ENCODE assay signal across 23 cellular contexts in the genomic region with DNA sequence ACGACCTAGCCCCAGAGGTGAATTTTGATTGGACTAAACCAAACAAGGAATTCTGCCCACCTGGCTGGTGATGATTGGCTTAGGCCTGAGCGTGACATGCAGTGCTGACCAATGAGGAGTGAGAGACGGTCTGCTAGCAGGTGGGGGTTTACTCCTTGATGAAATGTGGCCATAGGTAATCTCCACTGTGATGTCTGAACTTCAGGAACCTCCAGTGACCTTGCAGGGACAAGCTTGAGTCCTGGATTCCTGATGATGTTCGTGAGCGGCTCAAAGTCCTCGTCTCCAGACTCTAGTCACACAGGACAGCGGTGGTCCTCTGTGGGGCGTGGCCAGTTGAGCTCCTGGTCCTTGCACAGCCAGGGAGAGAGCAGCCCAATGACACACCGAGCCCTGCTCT. TPM values are rescaled to one million over a fixed set of nuclear protein-coding genes. Genes with fewer than 3 reads are reported as not detected.
DNase-seq lines count a peak whose midpoint lies in the region; FAIRE-seq and TF ChIP-seq lines count a peak whose summit lies in the region.
"Had no signal": no experiment of that assay in that cellular context is flagged by ENCODE, and none has a peak within 500 bp of the region (broad histone marks: within the 10 kb centered on the region; RNA-seq: fewer than 3 reads in every experiment).

No MANE protein-coding gene starts in this region.

- H2BK120ac ChIP-seq in H9 (ENCODE audit: low read depth, low read length, poor library complexity, severe bottlenecking) (no peak overlapping the region), H1 (replicated peaks; ENCODE audit: low read depth, low read length) (no peak overlapping the region)

- H2BK5ac ChIP-seq in H9 (ENCODE audit: insufficient read length, low read length) (no peak overlapping the region), H1 (ENCODE audit: low read depth, low read length) (no peak overlapping the region)

- no peak for TF ChIP-seq RAD21 in H1 (IDR thresholded peaks at IDR 0.05 in 1 of 2, conservative IDR thresholded peaks at IDR 0.05 in 1 of 2; ENCODE audit: low read depth in 2 of 2, low read length in 2 of 2)

- no peak for FAIRE-seq in H1 (lab: Jason Lieb, UNC)
- FAIRE-seq: HTR-8/SVneo had no signal

- H3K27ac ChIP-seq in H9 (ENCODE audit: insufficient read length, low read depth, low read length) (no peak overlapping the region), H1 (ENCODE audit: low read depth, low read length) (no peak overlapping the region), testis (no peak overlapping the region)
- H3K27ac ChIP-seq: BLaER1 treated with 17β-estradiol and CSF1 and Interleukin-3, amounts not matched to agents 10 nM and 100 nM had no signal

- H3K23ac ChIP-seq in H9 (ENCODE audit: insufficient read length, low read depth, low read length) = no peak overlapping the region
- H3K23ac ChIP-seq in H1 (ENCODE audit: insufficient read length) = no peak overlapping the region

- H3K4me3 Mint-ChIP-seq in H9 = no peak overlapping the region
- H3K4me3 Mint-ChIP-seq in activated naive CD4-positive, alpha-beta T cell treated with anti-CD3 and anti-CD28 coated beads, Interleukin-2, amount 10 ng/mL, durations not matched to agents 7 days and 5 days = no peak overlapping the region
- H3K4me3 Mint-ChIP-seq: CD4-positive, alpha-beta memory T cell had no signal

- H3K9ac ChIP-seq in H9 (ENCODE audit: extremely low read depth, insufficient read length, low read length) (no peak overlapping the region), H1 (replicated peaks in 1 of 4; ENCODE audit: extremely low read depth in 1 of 4, low read depth in 3 of 4, low read length in 3 of 4) (no peak overlapping the region)
- H3K9ac ChIP-seq: BLaER1 treated with 17β-estradiol and CSF1 and Interleukin-3, amounts not matched to agents 10 nM and 100 nM had no signal

- H2BK20ac ChIP-seq in H9 (ENCODE audit: low read depth, low read length, poor library complexity, severe bottlenecking) (no peak overlapping the region), H1 (ENCODE audit: low read length) (no peak overlapping the region)

- TF ChIP-seq CTCF in H9 (conservative IDR thresholded peaks at IDR 0.05) (no peak), H1 (IDR thresholded peaks at IDR 0.05; ENCODE audit: control extremely low read depth in 1 of 3, insufficient read depth in 1 of 3, low read depth in 1 of 3, low read length in 3 of 3) (no peak), testis (IDR thresholded peaks at IDR 0.05) (no peak)

- POLR2A ChIA-PET in H1 (lab: Charles Lee; ENCODE audit: partially characterized antibody) = no interaction called here

- H3K56ac ChIP-seq in H9 (ENCODE audit: insufficient read length, low read depth, low read length) (no peak overlapping the region), H1 (replicated peaks; ENCODE audit: insufficient read length, low read depth, low read length) (no peak overlapping the region)

- H3K9me3 ChIP-seq in H9 (ENCODE audit: control insufficient read depth, low read depth, low read length) (no peaks in the 10 kb centered on the region), H1 (ENCODE audit: insufficient read depth in 2 of 2, low read depth in 1 of 2, low read length in 1 of 2) (no peaks in the 10 kb centered on the region), testis (no peaks in the 10 kb centered on the region)
- H3K9me3 ChIP-seq: Caco-2 had no signal

- H3K79me1 ChIP-seq in H9 (ENCODE audit: insufficient read depth, low read depth, low read length, poor library complexity, severe bottlenecking) (no peaks in the 10 kb centered on the region), H1 (ENCODE audit: low read depth, low read length) (no peaks in the 10 kb centered on the region)

- intact Hi-C loops in testis (cut with DNase I; ENCODE audit: low total_unique reads) = no loop called here

- peaks cover 10 to 12% of the 10 kb centered on the region in 2 experiments for H3K4me1 Mint-ChIP-seq in H9
- H3K4me1 Mint-ChIP-seq in activated naive CD4-positive, alpha-beta T cell treated with anti-CD3 and anti-CD28 coated beads, Interleukin-2, amount 10 ng/mL, durations not matched to agents 7 days and 5 days = no peaks in the 10 kb centered on the region

- no peak overlapping the region for H3K4me2 ChIP-seq in H9 (ENCODE audit: insufficient read depth, insufficient read length, low read length)
- no peak overlapping the region for H3K4me2 ChIP-seq in H1 (ENCODE audit: insufficient read depth in 1 of 2, low read depth in 2 of 2, low read length in 2 of 2)
- H3K4me2 ChIP-seq: BLaER1 treated with 17β-estradiol and CSF1 and Interleukin-3, amounts not matched to agents 10 nM and 100 nM had no signal

- no CpG with 5 or more reads among the region's 9 CpGs for WGBS in H9 (ENCODE audit: extremely low coverage, insufficient read length, low lambda C conversion rate)
- WGBS in H1 (ENCODE audit: extremely low coverage in 1 of 2, insufficient coverage in 1 of 2, insufficient read length in 1 of 2, insufficient replicate concordance in 2 of 2, low coverage in 1 of 2, low lambda C conversion rate in 2 of 2, missing lambda C conversion rate in 1 of 2), 2 experiments = 88% methylated on average over 9 of the region's 9 CpGs; no CpG with 5 or more reads in 1 of the 2 experiments
- 68 to 70% methylated on average over 9 of the region's 9 CpGs for WGBS in testis, 2 donors

- H3K36me3 ChIP-seq in H1 (ENCODE audit: control insufficient read depth in 2 of 4, insufficient read depth in 4 of 4, low read length in 3 of 4) = no peaks in the 10 kb centered on the region
- H3K36me3 ChIP-seq in testis (ENCODE audit: low read depth, missing control alignments) = no peaks in the 10 kb centered on the region
- H3K36me3 ChIP-seq: BLaER1 treated with 17β-estradiol and CSF1 and Interleukin-3, amounts not matched to agents 10 nM and 100 nM had no signal

- CTCF ChIA-PET in H1 (lab: Charles Lee; ENCODE audit: partially characterized antibody) = interaction anchor here (0.7 to 2.3 kb wide), 3 partner anchors 11 to 119 kb away, joined by 3 to 12 read pairs (median 3); no protein-coding TSS in a partner anchor
- CTCF ChIA-PET in activated naive CD4-positive, alpha-beta T cell treated with anti-CD3 and anti-CD28 coated beads, Interleukin-2, amount 10 ng/mL, durations not matched to agents 7 days and 5 days (lab: Charles Lee) = no interaction called here

- H3K18ac ChIP-seq in H9 (ENCODE audit: insufficient read length, low read depth, low read length) (no peak overlapping the region), H1 (ENCODE audit: extremely low read depth, low read length) (no peak overlapping the region)

- H3K9me3 Mint-ChIP-seq in H9 = no peaks in the 10 kb centered on the region; a peak in 1 of 5 replicates
- no peaks in the 10 kb centered on the region for H3K9me3 Mint-ChIP-seq in activated naive CD4-positive, alpha-beta T cell treated with anti-CD3 and anti-CD28 coated beads, Interleukin-2, amount 10 ng/mL, durations not matched to agents 7 days and 5 days
- H3K9me3 Mint-ChIP-seq: CD4-positive, alpha-beta memory T cell had no signal

- no peak overlapping the region for H4K8ac ChIP-seq in H9 (replicated peaks; ENCODE audit: insufficient read length, low read depth, low read length)
- H4K8ac ChIP-seq in H1 (ENCODE audit: extremely low read depth, insufficient read depth, low read length) = no peak overlapping the region

- no peaks in the 10 kb centered on the region for H3K36me3 Mint-ChIP-seq in H9 (ENCODE audit: insufficient read depth in 1 of 3, low read depth in 3 of 3)
- no peaks in the 10 kb centered on the region for H3K36me3 Mint-ChIP-seq in activated naive CD4-positive, alpha-beta T cell treated with anti-CD3 and anti-CD28 coated beads, Interleukin-2, amount 10 ng/mL, durations not matched to agents 7 days and 5 days
- H3K36me3 Mint-ChIP-seq: CD4-positive, alpha-beta memory T cell had no signal

- DNase-seq in NCI-H82 (lab: John Stamatoyannopoulos, UW) (peak; percentile 26), NCI-H82 treated with DMSO at 0.1 percent for 48 hours (lab: John Stamatoyannopoulos, UW; ENCODE audit: unreplicated experiment) (no peak), H9 (peak; percentile 36), H1 (ENCODE audit: low read depth in 1 of 2, low spot score in 2 of 2) (peak in 1 of 2 experiments; percentile 37), testis (peak; percentile 64), amniotic stem cell (lab: John Stamatoyannopoulos, UW) (no peak)
- DNase-seq in activated naive CD4-positive, alpha-beta T cell treated with anti-CD3 and anti-CD28 coated beads, Interleukin-2, amount 10 ng/mL, durations not matched to agents 7 days and 5 days = no peak
- DNase-seq: 8988T; Caco-2; CD4-positive, alpha-beta memory T cell; DMS 273 treated with DMSO at 0.1 percent for 48 hours; DMS79 treated with DMSO at 0.1 percent for 48 hours; IMR-90; NCI-H1105 treated with DMSO at 0.1 percent for 48 hours; NCI-H1694 treated with DMSO at 0.1 percent for 48 hours; NCI-H2081 treated with DMSO at 0.1 percent for 48 hours; NCI-H2171 treated with DMSO at 0.1 percent for 48 hours; NCI-H524 treated with DMSO at 0.1 percent for 48 hours; OCI-M1; Right ventricle myocardium superior had no signal

- H3K27me3 ChIP-seq in H9 (ENCODE audit: insufficient read depth, low read length) (peaks cover under 1% of the 10 kb centered on the region; the same call in 1 of the 2 replicates), H1 (replicated peaks in 1 of 4; ENCODE audit: control insufficient read depth in 3 of 4, extremely low read depth in 1 of 4, insufficient read depth in 3 of 4, low read length in 3 of 4) (peaks cover under 1 to 24% (median 20%) of the 10 kb centered on the region in 4 experiments), testis (no peaks in the 10 kb centered on the region)

- H2AK5ac ChIP-seq in H9 (ENCODE audit: insufficient read length, low read length) (no peak overlapping the region), H1 (ENCODE audit: low read depth, low read length) (no peak overlapping the region)

- H3K4me1 ChIP-seq in H9 (ENCODE audit: insufficient read depth, low read length) (no peaks in the 10 kb centered on the region; the same call in 1 of the 2 replicates), H1 (replicated peaks in 1 of 4; ENCODE audit: control insufficient read depth in 3 of 4, insufficient read depth in 4 of 4, low read length in 3 of 4) (peaks cover 0 to 9% (median 4%) of the 10 kb centered on the region in 4 experiments; a peak in 5 of 7 replicates), testis (no peaks in the 10 kb centered on the region)
- H3K4me1 ChIP-seq: BLaER1 treated with 17β-estradiol and CSF1 and Interleukin-3, amounts not matched to agents 10 nM and 100 nM had no signal

- H3K4ac ChIP-seq in H9 (ENCODE audit: low read depth, low read length) (no peak overlapping the region), H1 (replicated peaks; ENCODE audit: insufficient read length, low read depth, low read length) (no peak overlapping the region)

- H4K5ac ChIP-seq in H9 (ENCODE audit: insufficient read length, low read depth, low read length) (no peak overlapping the region), H1 (ENCODE audit: insufficient read length, low read depth, low read length) (no peak overlapping the region)

- H4K20me1 ChIP-seq in H9 (ENCODE audit: control insufficient read depth, insufficient read depth, insufficient read length) = no peaks in the 10 kb centered on the region
- H4K20me1 ChIP-seq in H1 (replicated peaks in 1 of 2; ENCODE audit: control insufficient read depth in 1 of 2, insufficient read depth in 2 of 2, low read length in 2 of 2) = no peaks in the 10 kb centered on the region
- H4K20me1 ChIP-seq: BLaER1 treated with 17β-estradiol and CSF1 and Interleukin-3, amounts not matched to agents 10 nM and 100 nM had no signal

- no peaks in the 10 kb centered on the region for H3K23me2 ChIP-seq in H9 (ENCODE audit: insufficient read length, low read depth, low read length, poor library complexity, severe bottlenecking)
- H3K23me2 ChIP-seq in H1 (ENCODE audit: low read depth, low read length) = no peaks in the 10 kb centered on the region; the same call in 1 of the 2 replicates

- H4K91ac ChIP-seq in H9 (ENCODE audit: insufficient read length, low read depth, low read length) (no peak overlapping the region), H1 (replicated peaks; ENCODE audit: insufficient read length, low read length) (no peak overlapping the region)

- H3K4me3 ChIP-seq in H1 (ENCODE audit: extremely low read depth in 1 of 4, insufficient read depth in 2 of 4, low read depth in 3 of 4, low read length in 4 of 4) (no peak overlapping the region), testis (no peak overlapping the region)
- H3K4me3 ChIP-seq: BLaER1 treated with 17β-estradiol and CSF1 and Interleukin-3, amounts not matched to agents 10 nM and 100 nM had no signal

- H3K79me2 ChIP-seq in H9 (ENCODE audit: insufficient read depth, low read length) = no peaks in the 10 kb centered on the region
- H3K79me2 ChIP-seq in H1 (ENCODE audit: control insufficient read depth in 1 of 2, insufficient read depth in 2 of 2, low read length in 2 of 2) = no peaks in the 10 kb centered on the region

- no peak overlapping the region for H2BK12ac ChIP-seq in H9 (ENCODE audit: insufficient read length, low read depth, low read length)
- H2BK12ac ChIP-seq in H1 (ENCODE audit: low read depth, low read length) = no peak overlapping the region

- no peak overlapping the region for H3K27ac Mint-ChIP-seq in H9
- no peak overlapping the region for H3K27ac Mint-ChIP-seq in activated naive CD4-positive, alpha-beta T cell treated with anti-CD3 and anti-CD28 coated beads, Interleukin-2, amount 10 ng/mL, durations not matched to agents 7 days and 5 days
- H3K27ac Mint-ChIP-seq: CD4-positive, alpha-beta memory T cell had no signal

- no peak overlapping the region for H2BK15ac ChIP-seq in H9 (ENCODE audit: low read depth, low read length)
- no peak overlapping the region for H2BK15ac ChIP-seq in H1 (ENCODE audit: low read length)

- peaks cover 90% of the 10 kb centered on the region for H3K27me3 Mint-ChIP-seq in H9 (ENCODE audit: low read depth)
- peaks cover 86% of the 10 kb centered on the region for H3K27me3 Mint-ChIP-seq in activated naive CD4-positive, alpha-beta T cell treated with anti-CD3 and anti-CD28 coated beads, Interleukin-2, amount 10 ng/mL, durations not matched to agents 7 days and 5 days

- TF ChIP-seq EP300 in H1 (IDR thresholded peaks at IDR 0.05; ENCODE audit: borderline replicate concordance in 1 of 2, low read depth in 2 of 2, low read length in 2 of 2) = no peak

- no peak for TF ChIP-seq POLR2A in H1 (IDR thresholded peaks at IDR 0.05; ENCODE audit: control extremely low read depth in 1 of 2, low read depth in 2 of 2, low read length in 2 of 2)
- TF ChIP-seq POLR2A in testis (IDR thresholded peaks at IDR 0.05) = no peak

- H3T11ph ChIP-seq in H9 (ENCODE audit: low read length) = no peak overlapping the region

- H3K14ac ChIP-seq in H9 (ENCODE audit: insufficient read depth, low read length) = no peak overlapping the region
- H3K14ac ChIP-seq in H1 (ENCODE audit: insufficient read length) = no peak overlapping the region

- H2AFZ ChIP-seq in H9 (ENCODE audit: low read length) = no peak overlapping the region
- H2AFZ ChIP-seq in H1 (ENCODE audit: low read length) = no peak overlapping the region

RNA-seq across cellular contexts. Expression of a gene that starts 8.4 kb away (rescaled TPM):
- total RNA-seq in H9 (2021) = not detected in 2 replicates
- not detected in 2 replicates for total RNA-seq in H1 (2021; fragmentation: NEBNext Ultra II Directional; extraction: Animal tissue kit (Norgen Biotek cat#: 25700))
- 0.05 and 0.14 TPM in 2 replicates for polyA plus RNA-seq in H1 (2011; rRNA removed)
- 0.04 TPM for polyA plus RNA-seq in H1 (2011; cell fraction: cytosol; rRNA removed)
- not detected for polyA plus RNA-seq in H1 (2011; cell fraction: nucleus; rRNA removed)
- not detected in 4 replicates for polyA plus RNA-seq in H1 (2012, experiment 1 of 2)
- polyA plus RNA-seq in H1 (2012, experiment 2 of 2) = not detected
- polyA plus RNA-seq in H1 (2013, experiment 1 of 2) = 0.10 TPM
- polyA plus RNA-seq in H1 (2013, experiment 2 of 2) = 0.04 TPM
- polyA minus RNA-seq in H1 (2011; rRNA and poly(A)+ RNA removed) = not detected in 2 replicates
- not detected for polyA minus RNA-seq in H1 (2011; cell fraction: cytosol; rRNA and poly(A)+ RNA removed)
- polyA minus RNA-seq in H1 (2011; cell fraction: nucleus; rRNA and poly(A)+ RNA removed) = 1.00 TPM
- under 1 TPM; 0.16 to 0.37 TPM for total RNA-seq in testis
- polyA plus RNA-seq in testis (ENCODE audit: insufficient read depth, low read depth, low replicate concordance) = 0.38 TPM
- total RNA-seq: Caco-2; CD4-positive, alpha-beta memory T cell; IMR-90; SK-MEL-5 had no signal
- polyA plus RNA-seq: CD4-positive, alpha-beta memory T cell; IMR-90 had no signal

RNA-seq across cellular contexts. Expression of a gene that starts 15.6 kb away (rescaled TPM):
- 0.61 TPM in 2 replicates for total RNA-seq in H9 (2021)
- 2.2 and 2.6 TPM in 2 replicates for total RNA-seq in H1 (2021; fragmentation: NEBNext Ultra II Directional; extraction: Animal tissue kit (Norgen Biotek cat#: 25700))
- polyA plus RNA-seq in H1 (2011; rRNA removed) = 3.3 and 3.4 TPM in 2 replicates
- 3.7 TPM for polyA plus RNA-seq in H1 (2011; cell fraction: cytosol; rRNA removed)
- polyA plus RNA-seq in H1 (2011; cell fraction: nucleus; rRNA removed) = 5.8 TPM
- polyA plus RNA-seq in H1 (2012, experiment 1 of 2) = 2.6 to 4.3 TPM (median 3.7 TPM) in 4 replicates
- 2.2 TPM for polyA plus RNA-seq in H1 (2012, experiment 2 of 2)
- 1.2 TPM for polyA plus RNA-seq in H1 (2013, experiment 1 of 2)
- polyA plus RNA-seq in H1 (2013, experiment 2 of 2) = 1.1 TPM
- polyA minus RNA-seq in H1 (2011; rRNA and poly(A)+ RNA removed) = 3.4 and 6.8 TPM in 2 replicates
- 2.1 TPM for polyA minus RNA-seq in H1 (2011; cell fraction: cytosol; rRNA and poly(A)+ RNA removed)
- polyA minus RNA-seq in H1 (2011; cell fraction: nucleus; rRNA and poly(A)+ RNA removed) = 2.3 TPM
- 100 to 1,000 TPM; 162 to 184 TPM for total RNA-seq in testis
- 61.5 TPM for polyA plus RNA-seq in testis (ENCODE audit: insufficient read depth, low read depth, low replicate concordance)

Comparison
In these comparisons a context has a peak if more than half of its experiments do, and no peak if none do; other contexts are left out.
1. DNase-seq: peak in NCI-H82 (single experiment), H9 (single experiment) and testis (single experiment); none in NCI-H82 treated with DMSO at 0.1 percent for 48 hours (single experiment), amniotic stem cell (single experiment) and activated naive CD4-positive, alpha-beta T cell treated with anti-CD3 and anti-CD28 coated beads, Interleukin-2, amount 10 ng/mL, durations not matched to agents 7 days and 5 days (single experiment).
2. RNA of a gene that starts 15.6 kb away (total RNA-seq): 162 to 184 TPM in testis; 2.2 to 2.6 TPM in H1 and 0.61 TPM in H9; every median in the first group is over 10 times any median in the second.